ENCODE assay signal across 14 cellular contexts in the genomic region with DNA sequence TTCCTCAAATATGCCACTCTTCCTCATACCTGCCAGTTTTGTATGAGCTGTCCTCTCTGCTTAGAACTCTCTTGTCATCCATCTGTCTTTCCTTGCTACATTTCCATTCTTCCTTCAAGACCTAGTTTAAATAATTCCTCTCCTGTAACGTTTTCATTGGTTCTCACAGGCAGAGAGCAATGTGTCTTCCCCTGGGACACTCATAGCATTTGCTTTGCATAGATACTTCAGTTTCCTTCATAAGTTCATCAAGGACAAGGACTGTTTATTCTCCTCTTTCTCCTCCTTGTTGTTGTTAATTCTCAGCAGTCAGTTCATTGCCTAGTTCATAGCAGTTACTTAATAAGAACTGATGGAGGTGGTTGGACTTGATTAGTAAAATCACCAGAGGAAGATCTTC. TPM values are rescaled to one million over a fixed set of nuclear protein-coding genes. Genes with fewer than 3 reads are reported as not detected.
DNase-seq lines count a peak whose midpoint lies in the region; ATAC-seq and TF ChIP-seq lines count a peak whose summit lies in the region.
"Had no signal": no experiment of that assay in that cellular context is flagged by ENCODE, and none has a peak within 500 bp of the region (broad histone marks: within the 10 kb centered on the region; RNA-seq: fewer than 3 reads in every experiment).

No MANE protein-coding gene starts in this region.

- H3K9me3 Mint-ChIP-seq in activated CD4-positive, alpha-beta T cell treated with anti-CD3 and anti-CD28 coated beads, Interleukin-2, amount 10 ng/mL, durations not matched to agents 24 days and 14 days, result no peaks in the 10 kb centered on the region
- H3K9me3 Mint-ChIP-seq in IgD-negative memory B cell, result no peaks in the 10 kb centered on the region
- no peaks in the 10 kb centered on the region for H3K9me3 Mint-ChIP-seq in chondrocyte (ENCODE audit: low read depth)

- H3K4me3 ChIP-seq in osteoblast (ENCODE audit: insufficient read depth, low read length), result no peak overlapping the region
- H3K4me3 ChIP-seq: esophagus squamous epithelium, lung had no signal

- peaks cover 8% of the 10 kb centered on the region for H4K20me1 ChIP-seq in osteoblast (ENCODE audit: insufficient read depth, low read length)

- no peak for DNase-seq in activated CD4-positive, alpha-beta T cell treated with anti-CD3 and anti-CD28 coated beads, Interleukin-2, amount 10 ng/mL, durations not matched to agents 24 days and 14 days
- no peak for DNase-seq in activated CD4-positive, alpha-beta T cell treated with anti-CD3 and anti-CD28 coated beads, Interleukin-2, amount 50 U/mL, for 48 hours
- DNase-seq in chondrocyte (ENCODE audit: low spot score) (no peak), osteoblast (ENCODE audit: insufficient read length, low spot score, missing footprints) (peak; percentile 41), medulla oblongata (ENCODE audit: extremely low spot score) (no peak)
- DNase-seq: activated CD8-positive, alpha-beta memory T cell treated with anti-CD3 and anti-CD28 coated beads for 24 hours; DMS153; esophagus squamous epithelium; NCI-H2081 had no signal

- H3K9me3 ChIP-seq in osteoblast (ENCODE audit: low read depth, low read length), result no peaks in the 10 kb centered on the region
- H3K9me3 ChIP-seq: esophagus squamous epithelium had no signal

- H3K4me1 Mint-ChIP-seq in activated CD4-positive, alpha-beta T cell treated with anti-CD3 and anti-CD28 coated beads, Interleukin-2, amount 10 ng/mL, durations not matched to agents 24 days and 14 days, result peaks cover 45% of the 10 kb centered on the region
- H3K4me1 Mint-ChIP-seq in IgD-negative memory B cell, result peaks cover 31 to 49% (median 39%) of the 10 kb centered on the region in 3 donors
- peaks cover 39% of the 10 kb centered on the region for H3K4me1 Mint-ChIP-seq in chondrocyte (ENCODE audit: low read depth)

- H3K27ac ChIP-seq in osteoblast (ENCODE audit: low read depth, low read length), result no peak overlapping the region
- H3K27ac ChIP-seq: parathyroid adenoma had no signal

- intact Hi-C loops in activated CD4-positive, alpha-beta T cell treated with anti-CD3 and anti-CD28 coated beads, Interleukin-2, amount 10 ng/mL, durations not matched to agents 24 days and 14 days (cut with micrococcal nuclease), result no loop called here

- peaks cover 88% of the 10 kb centered on the region for H3K79me2 ChIP-seq in osteoblast (ENCODE audit: insufficient read depth, low read length)

- ATAC-seq in GM19463 (IDR thresholded peaks at IDR 0.05; ENCODE audit: unreplicated experiment), result no peak
- no peak for ATAC-seq in HG03108 (IDR thresholded peaks at IDR 0.05; ENCODE audit: unreplicated experiment)

- no peaks in the 10 kb centered on the region for H3K27me3 ChIP-seq in osteoblast (ENCODE audit: insufficient read depth, low read length)
- H3K27me3 ChIP-seq: esophagus squamous epithelium had no signal

- H3K4me1 ChIP-seq in osteoblast (ENCODE audit: insufficient read depth, low read length), result peaks cover 9% of the 10 kb centered on the region

- TF ChIP-seq CTCF in chondrocyte (IDR thresholded peaks at IDR 0.05) (no peak), osteoblast (IDR thresholded peaks at IDR 0.05; ENCODE audit: extremely low read depth, low read depth, low read length) (no peak)

- peaks cover 23% of the 10 kb centered on the region for H3K36me3 Mint-ChIP-seq in activated CD4-positive, alpha-beta T cell treated with anti-CD3 and anti-CD28 coated beads, Interleukin-2, amount 10 ng/mL, durations not matched to agents 24 days and 14 days (ENCODE audit: low read depth)
- H3K36me3 Mint-ChIP-seq in IgD-negative memory B cell (peaks cover 3% of the 10 kb centered on the region), chondrocyte (ENCODE audit: low read depth) (peaks cover 3% of the 10 kb centered on the region)

- no peaks in the 10 kb centered on the region for H3K27me3 Mint-ChIP-seq in activated CD4-positive, alpha-beta T cell treated with anti-CD3 and anti-CD28 coated beads, Interleukin-2, amount 10 ng/mL, durations not matched to agents 24 days and 14 days
- H3K27me3 Mint-ChIP-seq in IgD-negative memory B cell, result no peaks in the 10 kb centered on the region
- H3K27me3 Mint-ChIP-seq in chondrocyte (ENCODE audit: low read depth), result no peaks in the 10 kb centered on the region

- H3K4me2 ChIP-seq in osteoblast (ENCODE audit: insufficient read depth, low read length), result no peak overlapping the region

- H2AFZ ChIP-seq in osteoblast (ENCODE audit: low read length), result no peak overlapping the region
- H2AFZ ChIP-seq: parathyroid adenoma had no signal

- peak overlapping the region; percentile 25 for H3K27ac Mint-ChIP-seq in activated CD4-positive, alpha-beta T cell treated with anti-CD3 and anti-CD28 coated beads, Interleukin-2, amount 10 ng/mL, durations not matched to agents 24 days and 14 days
- peak overlapping the region in 2 of 3 donors; percentile 78 to 79 for H3K27ac Mint-ChIP-seq in IgD-negative memory B cell
- peak overlapping the region; percentile 41 for H3K27ac Mint-ChIP-seq in chondrocyte (ENCODE audit: unreplicated experiment)

- no peak overlapping the region for H3K4me3 Mint-ChIP-seq in activated CD4-positive, alpha-beta T cell treated with anti-CD3 and anti-CD28 coated beads, Interleukin-2, amount 10 ng/mL, durations not matched to agents 24 days and 14 days
- H3K4me3 Mint-ChIP-seq in IgD-negative memory B cell, result peak overlapping the region; percentile 0 to 82 (median 40)
- no peak overlapping the region for H3K4me3 Mint-ChIP-seq in chondrocyte (ENCODE audit: unreplicated experiment)

- peaks cover 10% of the 10 kb centered on the region for H3K36me3 ChIP-seq in osteoblast (ENCODE audit: insufficient read depth, low read length)

RNA-seq across cellular contexts. Expression of gene NR2C2, which starts 10.6 kb away (rescaled TPM):
- total RNA-seq in activated CD4-positive, alpha-beta T cell treated with anti-CD3 and anti-CD28 coated beads, Interleukin-2, amount 10 ng/mL, durations not matched to agents 24 days and 14 days, result 48.8 and 52.5 TPM in 2 replicates
- polyA plus RNA-seq in IgD-negative memory B cell, result 11.5 TPM
- total RNA-seq in chondrocyte, result 33.3 to 42.5 TPM (median 41.7 TPM) in 3 replicates
- 34.0 and 36.8 TPM in 2 replicates for total RNA-seq in osteoblast

Comparison
In these comparisons a context has a peak if more than half of its experiments do, and no peak if none do; other contexts are left out.
1. H3K27ac Mint-ChIP-seq: peak in every context shown above with its lines; median percentile 78 in IgD-negative memory B cell; 41 in chondrocyte; 25 in activated CD4-positive, alpha-beta T cell treated with anti-CD3 and anti-CD28 coated beads, Interleukin-2, amount 10 ng/mL, durations not matched to agents 24 days and 14 days.
2. H3K4me3 Mint-ChIP-seq: peak in IgD-negative memory B cell (4 of 4); none in activated CD4-positive, alpha-beta T cell treated with anti-CD3 and anti-CD28 coated beads, Interleukin-2, amount 10 ng/mL, durations not matched to agents 24 days and 14 days (single experiment) and chondrocyte (single experiment).